1 cellular context compared by ENCODE assay signal in the genomic region with DNA sequence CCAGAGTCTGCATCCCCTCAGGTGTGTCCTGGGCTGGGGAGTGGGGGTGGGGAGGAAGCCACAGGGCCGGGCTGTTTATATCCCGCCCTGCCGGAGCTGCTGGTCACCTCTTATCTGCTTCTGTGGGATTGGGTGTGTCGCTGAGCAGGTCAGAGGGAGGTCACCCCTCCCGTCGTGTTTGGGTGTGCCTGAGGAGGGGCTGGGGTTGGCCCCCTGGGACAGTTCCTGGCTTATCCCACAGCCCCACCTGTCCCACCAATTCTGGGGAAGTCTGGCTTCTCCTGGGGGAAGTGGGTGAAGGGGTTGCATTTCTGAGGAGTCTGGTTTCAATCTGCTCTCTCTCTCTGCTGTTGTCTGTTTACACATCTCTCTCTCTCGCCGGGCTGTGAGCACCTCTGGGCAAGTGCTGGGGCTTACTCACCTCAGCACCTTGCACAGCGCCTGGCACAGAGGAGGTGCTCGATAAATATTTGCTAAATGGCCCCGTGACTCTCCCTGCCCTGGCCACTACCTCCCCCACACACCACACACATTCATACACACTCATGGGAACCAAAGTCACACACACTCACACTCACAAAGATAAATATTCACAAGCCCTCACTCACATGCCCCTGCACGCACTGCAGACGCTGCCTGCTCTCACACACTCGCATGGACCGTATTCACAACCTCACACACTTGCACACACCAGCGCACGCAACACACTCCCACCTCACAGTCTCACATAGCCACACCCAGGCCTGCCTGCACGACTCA.
TF ChIP-seq lines count a peak whose summit lies in the region.

No MANE protein-coding gene starts in this region.

TF ChIP-seq in SK-N-SH treated with all-trans-retinoic acid at 6 μM for 48 hours, 23 proteins besides CTCF, POLR2A, EP300 and RAD21 (continued from another document):
- no peak for TF ChIP-seq CREB5 (CRISPR knock-in tag; IDR thresholded peaks at IDR 0.05; ENCODE audit: low read depth)
- no peak for TF ChIP-seq ISL1 (CRISPR knock-in tag; IDR thresholded peaks at IDR 0.05)
- TF ChIP-seq, protein P1, sequence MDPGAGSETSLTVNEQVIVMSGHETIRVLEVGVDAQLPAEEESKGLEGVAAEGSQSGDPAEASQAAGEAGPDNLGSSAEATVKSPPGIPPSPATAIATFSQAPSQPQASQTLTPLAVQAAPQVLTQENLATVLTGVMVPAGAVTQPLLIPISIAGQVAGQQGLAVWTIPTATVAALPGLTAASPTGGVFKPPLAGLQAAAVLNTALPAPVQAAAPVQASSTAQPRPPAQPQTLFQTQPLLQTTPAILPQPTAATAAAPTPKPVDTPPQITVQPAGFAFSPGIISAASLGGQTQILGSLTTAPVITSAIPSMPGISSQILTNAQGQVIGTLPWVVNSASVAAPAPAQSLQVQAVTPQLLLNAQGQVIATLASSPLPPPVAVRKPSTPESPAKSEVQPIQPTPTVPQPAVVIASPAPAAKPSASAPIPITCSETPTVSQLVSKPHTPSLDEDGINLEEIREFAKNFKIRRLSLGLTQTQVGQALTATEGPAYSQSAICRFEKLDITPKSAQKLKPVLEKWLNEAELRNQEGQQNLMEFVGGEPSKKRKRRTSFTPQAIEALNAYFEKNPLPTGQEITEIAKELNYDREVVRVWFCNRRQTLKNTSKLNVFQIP (CRISPR knock-in tag; IDR thresholded peaks at IDR 0.05; ENCODE audit: borderline replicate concordance, low read depth) = no peak
- no peak for TF ChIP-seq ZNF70 (CRISPR knock-in tag; IDR thresholded peaks at IDR 0.05)
- no peak for TF ChIP-seq TSHZ2 (CRISPR knock-in tag; IDR thresholded peaks at IDR 0.05)
- TF ChIP-seq, protein P2, sequence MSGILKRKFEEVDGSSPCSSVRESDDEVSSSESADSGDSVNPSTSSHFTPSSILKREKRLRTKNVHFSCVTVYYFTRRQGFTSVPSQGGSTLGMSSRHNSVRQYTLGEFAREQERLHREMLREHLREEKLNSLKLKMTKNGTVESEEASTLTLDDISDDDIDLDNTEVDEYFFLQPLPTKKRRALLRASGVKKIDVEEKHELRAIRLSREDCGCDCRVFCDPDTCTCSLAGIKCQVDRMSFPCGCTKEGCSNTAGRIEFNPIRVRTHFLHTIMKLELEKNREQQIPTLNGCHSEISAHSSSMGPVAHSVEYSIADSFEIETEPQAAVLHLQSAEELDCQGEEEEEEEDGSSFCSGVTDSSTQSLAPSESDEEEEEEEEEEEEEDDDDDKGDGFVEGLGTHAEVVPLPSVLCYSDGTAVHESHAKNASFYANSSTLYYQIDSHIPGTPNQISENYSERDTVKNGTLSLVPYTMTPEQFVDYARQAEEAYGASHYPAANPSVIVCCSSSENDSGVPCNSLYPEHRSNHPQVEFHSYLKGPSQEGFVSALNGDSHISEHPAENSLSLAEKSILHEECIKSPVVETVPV (CRISPR knock-in tag; IDR thresholded peaks at IDR 0.05) = no peak
- no peak for TF ChIP-seq ARNTL (CRISPR knock-in tag; IDR thresholded peaks at IDR 0.05; ENCODE audit: borderline replicate concordance, low read depth)
